Comparison of ENCODE assay signal across 12 cellular contexts in the genomic region with DNA sequence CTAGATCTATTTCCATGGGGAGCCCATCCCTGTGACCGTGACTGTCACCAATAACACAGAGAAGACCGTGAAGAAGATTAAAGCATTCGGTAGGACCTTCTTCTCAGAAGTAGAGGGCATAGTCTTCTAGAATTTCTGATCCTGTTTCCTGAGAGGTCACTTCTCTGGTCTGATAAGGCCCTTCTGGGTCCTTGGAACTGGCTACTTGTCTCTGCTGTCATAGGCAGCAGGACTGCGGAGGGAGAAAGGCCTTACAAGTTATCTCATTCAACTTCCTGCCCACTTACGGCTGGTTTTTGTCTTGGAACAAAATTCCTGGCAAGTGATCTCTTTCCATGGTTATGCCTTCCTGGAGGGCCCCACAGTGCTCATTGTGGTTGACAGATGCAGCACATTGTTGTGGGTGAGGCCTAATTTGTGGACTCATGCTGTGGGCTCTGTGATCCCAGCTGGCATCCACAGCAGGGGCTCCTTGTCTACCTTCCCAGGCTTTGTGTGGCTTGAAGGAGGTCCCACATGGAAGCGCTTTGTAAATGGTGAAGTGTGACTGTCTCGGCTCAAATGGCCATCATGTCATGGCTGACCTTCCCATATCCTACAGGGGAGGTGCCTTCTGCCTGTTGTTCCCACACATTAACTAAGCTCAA. TPM values are rescaled to one million over a fixed set of nuclear protein-coding genes. Genes with fewer than 3 reads are reported as not detected.
DNase-seq lines count a peak whose midpoint lies in the region; ATAC-seq lines count a peak whose summit lies in the region.
"Had no signal": no experiment of that assay in that cellular context is flagged by ENCODE, and none has a peak within 500 bp of the region (broad histone marks: within the 10 kb centered on the region; RNA-seq: fewer than 3 reads in every experiment).

No MANE protein-coding gene starts in this region.

- ATAC-seq in T-helper 17 cell (no peak), GM21423 (IDR thresholded peaks at IDR 0.05; ENCODE audit: unreplicated experiment) (no peak)

- peaks cover 36% of the 10 kb centered on the region for H3K4me1 Mint-ChIP-seq in T-helper 17 cell

- H3K4me3 ChIP-seq in BLaER1 (no peak overlapping the region), HUES6 (ENCODE audit: low read depth, low read length) (no peak overlapping the region)

- H3K27me3 ChIP-seq in BLaER1 (no peaks in the 10 kb centered on the region), HUES6 (ENCODE audit: control insufficient read depth, insufficient read depth, low read length) (peaks cover 40% of the 10 kb centered on the region)

- H3K27me3 Mint-ChIP-seq in T-helper 17 cell = no peaks in the 10 kb centered on the region

- no peaks in the 10 kb centered on the region for H3K36me3 Mint-ChIP-seq in T-helper 17 cell (ENCODE audit: low read depth)

- H3K4me3 Mint-ChIP-seq in T-helper 17 cell = no peak overlapping the region

- DNase-seq in T-helper 17 cell (no peak), iPS-NIHi7 (ENCODE audit: extremely low spot score) (peak; percentile 49), epidermal melanocyte (ENCODE audit: insufficient read length, low spot score) (no peak), Kasumi-1 (lab: John Stamatoyannopoulos, UW) (no peak)
- no peak for DNase-seq in stimulated activated naive CD4-positive, alpha-beta T cell treated with Interleukin-2 at 50 U/mL for 16 hours (lab: John Stamatoyannopoulos, UW)
- DNase-seq: cerebellar nuclear complex, NCI-H2029 treated with DMSO at 0.1 percent for 48 hours had no signal

- peaks cover 90% of the 10 kb centered on the region for H3K4me1 ChIP-seq in BLaER1
- H3K4me1 ChIP-seq in HUES6 (ENCODE audit: control insufficient read depth, insufficient read depth, low read length) = peaks cover 20% of the 10 kb centered on the region

- H3K4me2 ChIP-seq in BLaER1 = peak overlapping the region; percentile 93

- H3K27ac Mint-ChIP-seq in T-helper 17 cell = peak overlapping the region; percentile 45

- H3K9ac ChIP-seq in BLaER1 (no peak overlapping the region), HUES6 (ENCODE audit: low read length) (peak overlapping the region; percentile 16)

- H3K36me3 ChIP-seq in BLaER1 (no peaks in the 10 kb centered on the region), HUES6 (ENCODE audit: control insufficient read depth, insufficient read depth, low read length) (no peaks in the 10 kb centered on the region)

- H3K9me3 ChIP-seq in BLaER1 (peaks cover 7% of the 10 kb centered on the region; the same call in 1 of the 2 replicates), HUES6 (ENCODE audit: control insufficient read depth, insufficient read depth, low read depth, low read length) (no peaks in the 10 kb centered on the region), T-helper 17 cell (ENCODE audit: control insufficient read depth, low read length, poor library complexity, severe bottlenecking) (no peaks in the 10 kb centered on the region)

- H4K20me1 ChIP-seq in BLaER1 = no peaks in the 10 kb centered on the region

- H3K27ac ChIP-seq in BLaER1 (peak overlapping the region; percentile 88), HUES6 (ENCODE audit: low read depth, low read length) (peak overlapping the region; percentile 32; the same call in 1 of the 2 replicates)
- H3K27ac ChIP-seq: C4-2B had no signal

RNA-seq across cellular contexts. Expression of gene SAG, which starts 22.0 kb away (rescaled TPM):
- total RNA-seq in T-helper 17 cell = under 1 TPM; 0.10 to 0.25 TPM
- total RNA-seq: SK-MEL-5 had no signal

RNA-seq across cellular contexts. Expression of gene DGKD, which starts 24.7 kb away (rescaled TPM):
- total RNA-seq in T-helper 17 cell = 100 to 1,000 TPM; 148 to 170 TPM
